ENCODE assay signal across 18 cellular contexts in genomic region chr14:67151082-67151666, GRCh38. TPM values are rescaled to one million over a fixed set of nuclear protein-coding genes. Genes with fewer than 3 reads are reported as not detected.
DNase-seq lines count a peak whose midpoint lies in the region; ATAC-seq, FAIRE-seq and TF ChIP-seq lines count a peak whose summit lies in the region.
"Had no signal": no experiment of that assay in that cellular context is flagged by ENCODE, and none has a peak within 500 bp of the region (broad histone marks: within the 10 kb centered on the region; RNA-seq: fewer than 3 reads in every experiment).

No MANE protein-coding gene starts in this region.

- intact Hi-C loops in breast epithelium (cut with DNase I; ENCODE audit: low total_unique reads) = no loop called here

- no peaks in the 10 kb centered on the region for H3K27me3 ChIP-seq in breast epithelium
- H3K27me3 ChIP-seq: testis had no signal

- peak; percentile 96 for FAIRE-seq in HTR-8/SVneo (lab: Jason Lieb, UNC)

- DNase-seq in HTR-8/SVneo (ENCODE audit: insufficient read length, low spot score) (peak; percentile 51), breast epithelium (ENCODE audit: low spot score in 2 of 2) (no peak), medulla oblongata (ENCODE audit: extremely low spot score) (peak; percentile 30), NCI-H774 (lab: John Stamatoyannopoulos, UW) (no peak), HPDE6-E6E7 (ENCODE audit: extremely low spot score) (no peak)
- DNase-seq in stimulated activated naive CD8-positive, alpha-beta T cell treated with anti-CD3 and anti-CD28 coated beads, Interleukin-15, amount 100 ng/mL, for 72 hours = no peak
- DNase-seq: DMS79, NCI-H2227 treated with DMSO at 0.1 percent for 48 hours, RPMI8226, T-helper 9 cell, testis had no signal

- no peaks in the 10 kb centered on the region for H3K4me1 ChIP-seq in breast epithelium
- H3K4me1 ChIP-seq: testis had no signal

- H3K36me3 ChIP-seq in breast epithelium = no peaks in the 10 kb centered on the region

- no peak for TF ChIP-seq POLR2A in breast epithelium (IDR thresholded peaks at IDR 0.05)

- H3K4me3 ChIP-seq in breast epithelium = no peak overlapping the region
- H3K4me3 ChIP-seq: lung, testis had no signal

- TF ChIP-seq CTCF in 22Rv1 (IDR thresholded peaks at IDR 0.05) = peak; percentile 64
- TF ChIP-seq CTCF in breast epithelium (IDR thresholded peaks at IDR 0.05) = peak in 2 of 3 donors; percentile 6 to 28

- no peak overlapping the region for H3K27ac Mint-ChIP-seq in stimulated activated naive CD8-positive, alpha-beta T cell treated with anti-CD3 and anti-CD28 coated beads, Interleukin-15, amount 100 ng/mL, for 72 hours
- H3K27ac Mint-ChIP-seq: activated naive CD4-positive, alpha-beta T cell treated with anti-CD3 and anti-CD28 coated beads, Interleukin-2, amount 50 U/mL, for 24 hours; dendritic cell treated with granulocyte-macrophage colony-stimulating factor and Interleukin-4, amounts not matched to agents 40 ng/mL and 50 ng/mL, for 4 days had no signal

- H3K4me3 Mint-ChIP-seq in stimulated activated naive CD8-positive, alpha-beta T cell treated with anti-CD3 and anti-CD28 coated beads, Interleukin-15, amount 100 ng/mL, for 72 hours = no peak overlapping the region
- H3K4me3 Mint-ChIP-seq: activated naive CD4-positive, alpha-beta T cell treated with anti-CD3 and anti-CD28 coated beads, Interleukin-2, amount 50 U/mL, for 24 hours; dendritic cell treated with granulocyte-macrophage colony-stimulating factor and Interleukin-4, amounts not matched to agents 40 ng/mL and 50 ng/mL, for 4 days had no signal

- H3K27ac ChIP-seq in 22Rv1 (peak overlapping the region; percentile 28; the same call in 1 of the 2 replicates), breast epithelium (no peak overlapping the region)
- H3K27ac ChIP-seq: testis had no signal

- H3K27me3 Mint-ChIP-seq in stimulated activated naive CD8-positive, alpha-beta T cell treated with anti-CD3 and anti-CD28 coated beads, Interleukin-15, amount 100 ng/mL, for 72 hours = no peaks in the 10 kb centered on the region
- H3K27me3 Mint-ChIP-seq: activated naive CD4-positive, alpha-beta T cell treated with anti-CD3 and anti-CD28 coated beads, Interleukin-2, amount 50 U/mL, for 24 hours; dendritic cell treated with granulocyte-macrophage colony-stimulating factor and Interleukin-4, amounts not matched to agents 40 ng/mL and 50 ng/mL, for 4 days had no signal

- no peak for ATAC-seq in stimulated activated naive CD8-positive, alpha-beta T cell treated with anti-CD3 and anti-CD28 coated beads, Interleukin-15, amount 100 ng/mL, for 72 hours
- no peak for ATAC-seq in activated CD4-positive, CD25-positive, alpha-beta regulatory T cell treated with anti-CD3 and anti-CD28 coated beads, Interleukin-2, amount 50 U/mL, for 24 hours

- H3K9me3 ChIP-seq in breast epithelium = no peaks in the 10 kb centered on the region
- H3K9me3 ChIP-seq: testis had no signal

- no peaks in the 10 kb centered on the region for H3K4me1 Mint-ChIP-seq in stimulated activated naive CD8-positive, alpha-beta T cell treated with anti-CD3 and anti-CD28 coated beads, Interleukin-15, amount 100 ng/mL, for 72 hours
- H3K4me1 Mint-ChIP-seq: activated naive CD4-positive, alpha-beta T cell treated with anti-CD3 and anti-CD28 coated beads, Interleukin-2, amount 50 U/mL, for 24 hours had no signal

- no peaks in the 10 kb centered on the region for H3K9me3 Mint-ChIP-seq in stimulated activated naive CD8-positive, alpha-beta T cell treated with anti-CD3 and anti-CD28 coated beads, Interleukin-15, amount 100 ng/mL, for 72 hours
- H3K9me3 Mint-ChIP-seq: activated naive CD4-positive, alpha-beta T cell treated with anti-CD3 and anti-CD28 coated beads, Interleukin-2, amount 50 U/mL, for 24 hours; dendritic cell treated with granulocyte-macrophage colony-stimulating factor and Interleukin-4, amounts not matched to agents 40 ng/mL and 50 ng/mL, for 4 days had no signal

RNA-seq across cellular contexts. Expression of gene GARIN2, which starts 38.1 kb away (rescaled TPM):
- not detected for total RNA-seq in breast epithelium
- total RNA-seq: activated CD8-positive, alpha-beta memory T cell treated with anti-CD3 and anti-CD28 coated beads for 36 hours; posterior vena cava had no signal

Comparison
In these comparisons a context has a peak if more than half of its experiments do, and no peak if none do; other contexts are left out.
1. DNase-seq: peak in HTR-8/SVneo (single experiment) and medulla oblongata (single experiment); none in breast epithelium (0 of 2), NCI-H774 (single experiment), stimulated activated naive CD8-positive, alpha-beta T cell treated with anti-CD3 and anti-CD28 coated beads, Interleukin-15, amount 100 ng/mL, for 72 hours (0 of 2) and HPDE6-E6E7 (single experiment).